ENCODE assay signal across 11 cellular contexts in genomic region chr2:38409136-38409903, GRCh38. TPM values are rescaled to one million over a fixed set of nuclear protein-coding genes. Genes with fewer than 3 reads are reported as not detected.
DNase-seq lines count a peak whose midpoint lies in the region; ATAC-seq, FAIRE-seq and TF ChIP-seq lines count a peak whose summit lies in the region.
"Had no signal": no experiment of that assay in that cellular context is flagged by ENCODE, and none has a peak within 500 bp of the region (broad histone marks: within the 10 kb centered on the region; RNA-seq: fewer than 3 reads in every experiment).

No MANE protein-coding gene starts in this region.

- H3K79me2 ChIP-seq in H1 (ENCODE audit: control insufficient read depth in 1 of 2, insufficient read depth in 2 of 2, low read length in 2 of 2) = no peaks in the 10 kb centered on the region

- H4K8ac ChIP-seq in H1 (ENCODE audit: extremely low read depth, insufficient read depth, low read length) = peak overlapping the region; percentile 36; the same call in 1 of the 2 replicates

- no peak overlapping the region for H3K9ac ChIP-seq in H1 (replicated peaks in 1 of 4; ENCODE audit: extremely low read depth in 1 of 4, low read depth in 3 of 4, low read length in 3 of 4)

- no peak for TF ChIP-seq POLR2A in H1 (IDR thresholded peaks at IDR 0.05; ENCODE audit: control extremely low read depth in 1 of 2, low read depth in 2 of 2, low read length in 2 of 2)

- peaks cover 13 to 17% of the 10 kb centered on the region in 2 donors for H3K4me1 Mint-ChIP-seq in stimulated activated naive B cell treated with anti-CD40 and anti-IgM and Interleukin-4, amounts not matched to agents 10 μg/mL and 1 μg/mL and 100 μg/mL, for 72 hours
- no peaks in the 10 kb centered on the region for H3K4me1 Mint-ChIP-seq in naive thymus-derived CD8-positive, alpha-beta T cell

- H3K18ac ChIP-seq in H1 (ENCODE audit: extremely low read depth, low read length) = no peak overlapping the region; the same call in 1 of the 2 replicates

- no peak overlapping the region for H3K56ac ChIP-seq in H1 (replicated peaks; ENCODE audit: insufficient read length, low read depth, low read length)

- peaks cover 3 to 5% of the 10 kb centered on the region in 2 donors for H3K36me3 Mint-ChIP-seq in stimulated activated naive B cell treated with anti-CD40 and anti-IgM and Interleukin-4, amounts not matched to agents 10 μg/mL and 1 μg/mL and 100 μg/mL, for 72 hours
- peaks cover 0 to 10% (median 10%) of the 10 kb centered on the region in 3 donors for H3K36me3 Mint-ChIP-seq in naive thymus-derived CD8-positive, alpha-beta T cell

- no peak overlapping the region for H3K14ac ChIP-seq in H1 (ENCODE audit: insufficient read length)

- no peak for TF ChIP-seq EP300 in H1 (IDR thresholded peaks at IDR 0.05; ENCODE audit: borderline replicate concordance in 1 of 2, low read depth in 2 of 2, low read length in 2 of 2)

- peaks cover 0 to 10% of the 10 kb centered on the region in 2 donors for H3K27me3 Mint-ChIP-seq in stimulated activated naive B cell treated with anti-CD40 and anti-IgM and Interleukin-4, amounts not matched to agents 10 μg/mL and 1 μg/mL and 100 μg/mL, for 72 hours
- no peaks in the 10 kb centered on the region for H3K27me3 Mint-ChIP-seq in naive thymus-derived CD8-positive, alpha-beta T cell

- H3K9me3 ChIP-seq in H1 (ENCODE audit: insufficient read depth in 2 of 2, low read depth in 1 of 2, low read length in 1 of 2) = peaks cover 17 to 22% of the 10 kb centered on the region in 2 experiments

- CTCF ChIA-PET in H1 (lab: Charles Lee; ENCODE audit: partially characterized antibody) = no interaction called here

- FAIRE-seq in GM19239 (lab: Jason Lieb, UNC) = peak; percentile 87
- FAIRE-seq in H1 (lab: Jason Lieb, UNC) = no peak

- 72% methylated on average over 2 of the region's 2 CpGs; no CpG with 5 or more reads in 1 of the 2 experiments for WGBS in H1 (ENCODE audit: extremely low coverage in 1 of 2, insufficient coverage in 1 of 2, insufficient read length in 1 of 2, insufficient replicate concordance in 2 of 2, low coverage in 1 of 2, low lambda C conversion rate in 2 of 2, missing lambda C conversion rate in 1 of 2), 2 experiments

- no peak overlapping the region; the same call in 1 of the 2 replicates for H2BK20ac ChIP-seq in H1 (ENCODE audit: low read length)

- no peak overlapping the region for H2BK15ac ChIP-seq in H1 (ENCODE audit: low read length)

- no peaks in the 10 kb centered on the region for H3K79me1 ChIP-seq in H1 (ENCODE audit: low read depth, low read length)

- no peak overlapping the region for H2AK5ac ChIP-seq in H1 (ENCODE audit: low read depth, low read length)

- no peak overlapping the region for H2BK120ac ChIP-seq in H1 (replicated peaks; ENCODE audit: low read depth, low read length)

- H3K23ac ChIP-seq in H1 (ENCODE audit: insufficient read length) = no peak overlapping the region

- POLR2A ChIA-PET in H1 (lab: Charles Lee; ENCODE audit: partially characterized antibody) = no interaction called here
- POLR2A ChIA-PET in naive thymus-derived CD8-positive, alpha-beta T cell (lab: Charles Lee) = no interaction called here

- peak overlapping the region; percentile 51 to 63 for H3K4me3 Mint-ChIP-seq in stimulated activated naive B cell treated with anti-CD40 and anti-IgM and Interleukin-4, amounts not matched to agents 10 μg/mL and 1 μg/mL and 100 μg/mL, for 72 hours
- no peak overlapping the region for H3K4me3 Mint-ChIP-seq in naive thymus-derived CD8-positive, alpha-beta T cell
- H3K4me3 Mint-ChIP-seq: nephron had no signal

- H3K9me3 Mint-ChIP-seq in stimulated activated naive B cell treated with anti-CD40 and anti-IgM and Interleukin-4, amounts not matched to agents 10 μg/mL and 1 μg/mL and 100 μg/mL, for 72 hours = peaks cover 6% of the 10 kb centered on the region in 2 donors
- H3K9me3 Mint-ChIP-seq in naive thymus-derived CD8-positive, alpha-beta T cell = peaks cover 0 to 25% (median 16%) of the 10 kb centered on the region in 9 donors

- H2AFZ ChIP-seq in H1 (ENCODE audit: low read length) = no peak overlapping the region

- H2BK12ac ChIP-seq in H1 (ENCODE audit: low read depth, low read length) = no peak overlapping the region

- no peak overlapping the region for H3K4ac ChIP-seq in H1 (replicated peaks; ENCODE audit: insufficient read length, low read depth, low read length)

- no peak overlapping the region for H3K27ac ChIP-seq in H1 (ENCODE audit: low read depth, low read length)
- H3K27ac ChIP-seq: cardiac muscle cell had no signal

- H3K36me3 ChIP-seq in H1 (ENCODE audit: control insufficient read depth in 2 of 4, insufficient read depth in 4 of 4, low read length in 3 of 4) = no peaks in the 10 kb centered on the region
- H3K36me3 ChIP-seq: cardiac muscle cell had no signal

- peak overlapping the region; percentile 81 for H3K27ac Mint-ChIP-seq in stimulated activated naive B cell treated with anti-CD40 and anti-IgM and Interleukin-4, amounts not matched to agents 10 μg/mL and 1 μg/mL and 100 μg/mL, for 72 hours
- peak overlapping the region in 1 of 10 donors; percentile 40 for H3K27ac Mint-ChIP-seq in naive thymus-derived CD8-positive, alpha-beta T cell
- H3K27ac Mint-ChIP-seq: nephron had no signal

- TF ChIP-seq RAD21 in H1 (IDR thresholded peaks at IDR 0.05 in 1 of 2, conservative IDR thresholded peaks at IDR 0.05 in 1 of 2; ENCODE audit: low read depth in 2 of 2, low read length in 2 of 2) = no peak

- no peak overlapping the region; a peak in 1 of 4 replicates for H3K4me2 ChIP-seq in H1 (ENCODE audit: insufficient read depth in 1 of 2, low read depth in 2 of 2, low read length in 2 of 2)

- no peak overlapping the region for H2BK5ac ChIP-seq in H1 (ENCODE audit: low read depth, low read length)

- H3K27me3 ChIP-seq in H1 (replicated peaks in 1 of 4; ENCODE audit: control insufficient read depth in 3 of 4, extremely low read depth in 1 of 4, insufficient read depth in 3 of 4, low read length in 3 of 4) = no peaks in the 10 kb centered on the region
- H3K27me3 ChIP-seq: cardiac muscle cell had no signal

- H4K5ac ChIP-seq in H1 (ENCODE audit: insufficient read length, low read depth, low read length) = no peak overlapping the region

- DNase-seq in GM19239 (ENCODE audit: insufficient read length, low spot score) (peak; percentile 40), H1 (ENCODE audit: low read depth in 1 of 2, low spot score in 2 of 2) (no peak), amniotic stem cell (lab: John Stamatoyannopoulos, UW) (no peak)
- DNase-seq in stimulated activated naive B cell treated with anti-CD40 and anti-IgM and Interleukin-4, amounts not matched to agents 10 μg/mL and 1 μg/mL and 100 μg/mL, for 72 hours = no peak
- DNase-seq in naive thymus-derived CD8-positive, alpha-beta T cell = no peak
- no peak for DNase-seq in activated CD4-positive, CD25-positive, alpha-beta regulatory T cell (lab: John Stamatoyannopoulos, UW)
- DNase-seq in activated CD4-positive, CD25-positive, alpha-beta regulatory T cell treated with anti-CD3 and anti-CD28 coated beads, Interleukin-2, amount 50 U/mL, for 72 hours = no peak
- DNase-seq: GOT3 had no signal

- no peak overlapping the region for H3K4me3 ChIP-seq in H1 (ENCODE audit: extremely low read depth in 1 of 4, insufficient read depth in 2 of 4, low read depth in 3 of 4, low read length in 4 of 4)
- H3K4me3 ChIP-seq: cardiac muscle cell had no signal

- no peaks in the 10 kb centered on the region for H4K20me1 ChIP-seq in H1 (replicated peaks in 1 of 2; ENCODE audit: control insufficient read depth in 1 of 2, insufficient read depth in 2 of 2, low read length in 2 of 2)

- TF ChIP-seq CTCF in H1 (IDR thresholded peaks at IDR 0.05; ENCODE audit: control extremely low read depth in 1 of 3, insufficient read depth in 1 of 3, low read depth in 1 of 3, low read length in 3 of 3) = no peak

- H4K91ac ChIP-seq in H1 (replicated peaks; ENCODE audit: insufficient read length, low read length) = peak overlapping the region; percentile 2

- H3K4me1 ChIP-seq in H1 (replicated peaks in 1 of 4; ENCODE audit: control insufficient read depth in 3 of 4, insufficient read depth in 4 of 4, low read length in 3 of 4) = peaks cover 2 to 16% (median 7%) of the 10 kb centered on the region in 4 experiments; a peak in 5 of 7 replicates

- H3K23me2 ChIP-seq in H1 (ENCODE audit: low read depth, low read length) = no peaks in the 10 kb centered on the region

- peak; percentile 77 for ATAC-seq in HG03103 (IDR thresholded peaks at IDR 0.05; ENCODE audit: low read depth, unreplicated experiment)
- peak; percentile 93 to 96 for ATAC-seq in stimulated activated naive B cell treated with anti-CD40 and anti-IgM and Interleukin-4, amounts not matched to agents 10 μg/mL and 1 μg/mL and 100 μg/mL, for 72 hours (replicated peaks)
- ATAC-seq in naive thymus-derived CD8-positive, alpha-beta T cell = no peak

TF ChIP-seq in H1, 55 proteins besides CTCF, POLR2A, EP300 and RAD21:
- TF ChIP-seq KDM4A (IDR thresholded peaks at IDR 0.05; ENCODE audit: low read depth, low read length, severe bottlenecking) = no peak
TF ChIP-seq in H1: peak in this region for 0.

RNA-seq across cellular contexts. Expression of gene ATL2, which starts 32.2 kb away (rescaled TPM):
- 82.9 and 84.6 TPM in 2 replicates for total RNA-seq in H1 (2021; fragmentation: NEBNext Ultra II Directional; extraction: Animal tissue kit (Norgen Biotek cat#: 25700))
- 38.8 and 66.2 TPM in 2 replicates for polyA plus RNA-seq in H1 (2011; rRNA removed)
- 62.4 TPM for polyA plus RNA-seq in H1 (2011; cell fraction: cytosol; rRNA removed)
- 19.6 TPM for polyA plus RNA-seq in H1 (2011; cell fraction: nucleus; rRNA removed)
- polyA plus RNA-seq in H1 (2012, experiment 1 of 2) = 46.7 to 77.6 TPM (median 53.6 TPM) in 4 replicates
- polyA plus RNA-seq in H1 (2012, experiment 2 of 2) = 16.2 TPM
- 42.8 TPM for polyA plus RNA-seq in H1 (2013, experiment 1 of 2)
- polyA plus RNA-seq in H1 (2013, experiment 2 of 2) = 44.0 TPM
- 47.6 and 59.7 TPM in 2 replicates for polyA minus RNA-seq in H1 (2011; rRNA and poly(A)+ RNA removed)
- 70.9 TPM for polyA minus RNA-seq in H1 (2011; cell fraction: cytosol; rRNA and poly(A)+ RNA removed)
- polyA minus RNA-seq in H1 (2011; cell fraction: nucleus; rRNA and poly(A)+ RNA removed) = 85.2 TPM
- total RNA-seq in naive thymus-derived CD8-positive, alpha-beta T cell = 10 to 100 TPM; 62.8 to 71.8 TPM
- 10 to 100 TPM; 10.6 to 24.2 (median 14.2) TPM for polyA plus RNA-seq in naive thymus-derived CD8-positive, alpha-beta T cell

Comparison
In these comparisons a context has a peak if more than half of its experiments do, and no peak if none do; other contexts are left out.
1. ATAC-seq: peak in HG03103 (single experiment) and stimulated activated naive B cell treated with anti-CD40 and anti-IgM and Interleukin-4, amounts not matched to agents 10 μg/mL and 1 μg/mL and 100 μg/mL, for 72 hours (2 of 2); none in naive thymus-derived CD8-positive, alpha-beta T cell (0 of 2).
2. H3K4me3 Mint-ChIP-seq: peak in stimulated activated naive B cell treated with anti-CD40 and anti-IgM and Interleukin-4, amounts not matched to agents 10 μg/mL and 1 μg/mL and 100 μg/mL, for 72 hours (2 of 2); none in naive thymus-derived CD8-positive, alpha-beta T cell (0 of 10).